Comparison of ENCODE assay signal across 31 cellular contexts in the genomic region with DNA sequence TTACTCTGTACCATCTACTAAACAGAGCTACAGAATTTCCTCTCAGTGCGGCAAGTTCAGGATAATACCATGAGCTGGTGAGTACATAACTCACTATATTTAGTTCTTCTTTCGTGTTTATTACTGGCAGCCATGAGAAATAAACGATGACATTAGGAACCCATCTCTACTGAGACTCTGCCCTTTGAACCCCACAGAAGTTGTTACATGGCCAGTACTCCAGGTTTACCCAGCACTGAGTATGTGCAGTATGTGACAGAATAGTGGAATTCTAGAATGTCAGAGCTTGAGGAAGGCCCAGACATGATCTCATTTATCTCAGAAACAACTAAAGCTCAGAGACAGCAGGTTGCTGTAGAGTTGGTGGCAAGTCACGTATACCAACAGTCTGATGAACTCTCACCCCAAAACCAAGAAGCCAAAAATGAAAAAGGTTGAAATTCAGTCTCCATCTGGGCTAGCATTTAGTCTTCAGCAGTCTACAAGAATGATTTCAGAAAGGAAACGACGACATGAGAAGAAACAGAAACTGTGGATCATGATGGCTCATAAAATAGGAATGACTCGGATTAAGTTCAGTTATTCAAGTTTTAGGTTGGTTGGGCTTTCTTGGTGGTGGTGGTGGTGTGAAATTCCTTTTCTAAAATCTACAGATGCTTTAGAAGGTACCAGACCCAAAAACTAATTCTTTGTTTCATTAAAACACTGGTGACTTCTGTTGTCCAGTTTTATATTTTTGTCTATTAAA.
A peak's percentile ranks its signal among the peaks of the same experiment; 100 is the strongest.
DNase-seq lines count a peak whose midpoint lies in the region; ATAC-seq, FAIRE-seq and TF ChIP-seq lines count a peak whose summit lies in the region.
"Had no signal": no experiment of that assay in that cellular context is flagged by ENCODE, and none has a peak within 500 bp of the region (broad histone marks: within the 10 kb centered on the region; RNA-seq: fewer than 3 reads in every experiment).

No MANE protein-coding gene starts in this region.

- no peaks in the 10 kb centered on the region for H4K20me1 ChIP-seq in H1 (replicated peaks in 1 of 2; ENCODE audit: control insufficient read depth in 1 of 2, insufficient read depth in 2 of 2, low read length in 2 of 2)

- H3K27ac ChIP-seq in H1 (ENCODE audit: low read depth, low read length) (no peak overlapping the region), muscle layer of colon (ENCODE audit: low read depth, low read length) (peak overlapping the region; percentile 45), thoracic aorta (peak overlapping the region; percentile 68 to 97)

- no peak overlapping the region for H2BK120ac ChIP-seq in H1 (replicated peaks; ENCODE audit: low read depth, low read length)

- no peak overlapping the region for H3K23ac ChIP-seq in H1 (ENCODE audit: insufficient read length)

- CTCF ChIA-PET in H1 (lab: Charles Lee; ENCODE audit: partially characterized antibody): interaction anchor here (0.5 to 7.6 kb wide), 9 partner anchors 8 to 118 kb away, joined by 3 to 61 read pairs (median 3); no protein-coding TSS in a partner anchor

- H3K4me2 ChIP-seq in H1 (ENCODE audit: insufficient read depth in 1 of 2, low read depth in 2 of 2, low read length in 2 of 2): no peak overlapping the region

- no peak for TF ChIP-seq RAD21 in H1 (IDR thresholded peaks at IDR 0.05 in 1 of 2, conservative IDR thresholded peaks at IDR 0.05 in 1 of 2; ENCODE audit: low read depth in 2 of 2, low read length in 2 of 2)

- H3K4me1 ChIP-seq in H1 (replicated peaks in 1 of 4; ENCODE audit: control insufficient read depth in 3 of 4, insufficient read depth in 4 of 4, low read length in 3 of 4) (peaks cover 0 to 22% (median 5%) of the 10 kb centered on the region in 4 experiments; a peak in 6 of 7 replicates), muscle layer of colon (ENCODE audit: insufficient read depth, low read length) (peaks cover 59% of the 10 kb centered on the region), thoracic aorta (ENCODE audit: control insufficient read depth in 1 of 2, low read depth in 2 of 2) (peaks cover 67 to 93% of the 10 kb centered on the region in 2 donors)

- TF ChIP-seq EP300 in H1 (IDR thresholded peaks at IDR 0.05; ENCODE audit: borderline replicate concordance in 1 of 2, low read depth in 2 of 2, low read length in 2 of 2): no peak

- FAIRE-seq in H1 (lab: Jason Lieb, UNC): peak; percentile 19
- FAIRE-seq: GM12892, GM19239, small intestine had no signal

- H2AK5ac ChIP-seq in H1 (ENCODE audit: low read depth, low read length): no peak overlapping the region

- no peak overlapping the region for H2BK5ac ChIP-seq in H1 (ENCODE audit: low read depth, low read length)

- H3K9me3 ChIP-seq in H1 (ENCODE audit: insufficient read depth in 2 of 2, low read depth in 1 of 2, low read length in 1 of 2): no peaks in the 10 kb centered on the region
- H3K9me3 ChIP-seq in muscle layer of colon (ENCODE audit: low read length): no peaks in the 10 kb centered on the region
- H3K9me3 ChIP-seq in thoracic aorta: no peaks in the 10 kb centered on the region
- H3K9me3 ChIP-seq: tibial nerve had no signal

- POLR2A ChIA-PET in H1 (lab: Charles Lee; ENCODE audit: partially characterized antibody): interaction anchor here (1.0 kb wide), 1 partner anchor 11 kb away, joined by 3 read pairs; no protein-coding TSS in a partner anchor

- no peak overlapping the region for H3K18ac ChIP-seq in H1 (ENCODE audit: extremely low read depth, low read length)

- H3K4me3 ChIP-seq in H1 (ENCODE audit: extremely low read depth in 1 of 4, insufficient read depth in 2 of 4, low read depth in 3 of 4, low read length in 4 of 4): no peak overlapping the region
- peak overlapping the region in 1 of 2 donors; percentile 12 for H3K4me3 ChIP-seq in muscle layer of colon (ENCODE audit: low read depth in 1 of 2, low read length in 2 of 2)
- no peak overlapping the region for H3K4me3 ChIP-seq in thoracic aorta
- H3K4me3 ChIP-seq: tibial nerve had no signal

- no peak overlapping the region for H3K4ac ChIP-seq in H1 (replicated peaks; ENCODE audit: insufficient read length, low read depth, low read length)

- no peak overlapping the region for H3K56ac ChIP-seq in H1 (replicated peaks; ENCODE audit: insufficient read length, low read depth, low read length)

- DNase-seq in amniotic epithelial cell (ENCODE audit: low read depth) (peak; percentile 11), H1 (ENCODE audit: low read depth in 1 of 2, low spot score in 2 of 2) (no peak), thoracic aorta (ENCODE audit: low spot score) (no peak), COR-L47 (lab: John Stamatoyannopoulos, UW) (no peak)
- DNase-seq: activated CD4-positive, alpha-beta memory T cell treated with anti-CD3 and anti-CD28 coated beads, Interleukin-2, amount 10 ng/mL, durations not matched to agents 7 days and 5 days; activated CD4-positive, CD25-positive, alpha-beta regulatory T cell; activated T-cell treated with anti-CD3 and anti-CD28 coated beads, Interleukin-2, amount 50 U/mL, for 1 hour; AML-193; amygdala; CD8-positive, alpha-beta T cell; central memory CD4-positive, alpha-beta T cell; DMS79 treated with DMSO at 0.1 percent for 48 hours; effector CD4-positive, alpha-beta T cell; Kasumi-1; NCI-H1092; NCI-H2029 treated with DMSO at 0.1 percent for 48 hours; NCI-H345; NCI-H82; nephron progenitor cell; OCI-M1; small intestine; stimulated activated CD4-positive, alpha-beta T cell treated with anti-CD3 and anti-CD28 coated beads, Interleukin-2, amount 100 ng/mL, for 48 hours; stimulated activated naive B cell treated with anti-CD40 and anti-IgM and Interleukin-4, amounts not matched to agents 10 μg/mL and 1 μg/mL and 100 μg/mL, for 72 hours; SW 1271 had no signal

- H4K5ac ChIP-seq in H1 (ENCODE audit: insufficient read length, low read depth, low read length): no peak overlapping the region

- TF ChIP-seq POLR2A in H1 (IDR thresholded peaks at IDR 0.05; ENCODE audit: control extremely low read depth in 1 of 2, low read depth in 2 of 2, low read length in 2 of 2): no peak

- H3K79me2 ChIP-seq in H1 (ENCODE audit: control insufficient read depth in 1 of 2, insufficient read depth in 2 of 2, low read length in 2 of 2): peaks cover 0 to 20% of the 10 kb centered on the region in 2 experiments; a peak in 2 of 4 replicates

- ATAC-seq in thoracic aorta (ENCODE audit: insufficient number of reproducible peaks, low FRiP score, low read depth) (no peak), GM18870 (IDR thresholded peaks at IDR 0.05; ENCODE audit: unreplicated experiment) (no peak), HG03354 (IDR thresholded peaks at IDR 0.05; ENCODE audit: poor library complexity, severe bottlenecking, unreplicated experiment) (no peak), HG02642 (IDR thresholded peaks at IDR 0.05; ENCODE audit: poor library complexity, unreplicated experiment) (no peak)
- ATAC-seq: CD8-positive, alpha-beta T cell; stimulated activated naive B cell treated with anti-CD40 and anti-IgM and Interleukin-4, amounts not matched to agents 10 μg/mL and 1 μg/mL and 100 μg/mL, for 72 hours had no signal

- no peaks in the 10 kb centered on the region; the same call in 1 of the 2 replicates for H3K79me1 ChIP-seq in H1 (ENCODE audit: low read depth, low read length)

- H3K9ac ChIP-seq in H1 (replicated peaks in 1 of 4; ENCODE audit: extremely low read depth in 1 of 4, low read depth in 3 of 4, low read length in 3 of 4) (no peak overlapping the region), muscle layer of colon (ENCODE audit: low read length) (no peak overlapping the region)

- H3K27me3 ChIP-seq in H1 (replicated peaks in 1 of 4; ENCODE audit: control insufficient read depth in 3 of 4, extremely low read depth in 1 of 4, insufficient read depth in 3 of 4, low read length in 3 of 4): no peaks in the 10 kb centered on the region
- no peaks in the 10 kb centered on the region for H3K27me3 ChIP-seq in muscle layer of colon (ENCODE audit: control insufficient read depth in 1 of 2, insufficient read depth in 2 of 2, low read length in 2 of 2)
- no peaks in the 10 kb centered on the region for H3K27me3 ChIP-seq in thoracic aorta (replicated peaks; ENCODE audit: insufficient read depth)
- H3K27me3 ChIP-seq: tibial nerve had no signal

- H2BK12ac ChIP-seq in H1 (ENCODE audit: low read depth, low read length): no peak overlapping the region

- H3K36me3 ChIP-seq in H1 (ENCODE audit: control insufficient read depth in 2 of 4, insufficient read depth in 4 of 4, low read length in 3 of 4) (peaks cover 0 to 3% (median 0%) of the 10 kb centered on the region in 4 experiments; a peak in 1 of 8 replicates), muscle layer of colon (ENCODE audit: insufficient read depth, low read length) (peaks cover 11% of the 10 kb centered on the region), thoracic aorta (peaks cover 28% of the 10 kb centered on the region)

- no peak overlapping the region for H2BK15ac ChIP-seq in H1 (ENCODE audit: low read length)

- H3K14ac ChIP-seq in H1 (ENCODE audit: insufficient read length): no peak overlapping the region

- H2BK20ac ChIP-seq in H1 (ENCODE audit: low read length): no peak overlapping the region

- no peak overlapping the region for H4K91ac ChIP-seq in H1 (replicated peaks; ENCODE audit: insufficient read length, low read length)

- H2AFZ ChIP-seq in H1 (ENCODE audit: low read length): no peak overlapping the region

- WGBS in H1 (ENCODE audit: extremely low coverage in 1 of 2, insufficient coverage in 1 of 2, insufficient read length in 1 of 2, insufficient replicate concordance in 2 of 2, low coverage in 1 of 2, low lambda C conversion rate in 2 of 2, missing lambda C conversion rate in 1 of 2), 2 experiments: 95% methylated on average over 7 of the region's 7 CpGs; no CpG with 5 or more reads in 1 of the 2 experiments

- H4K8ac ChIP-seq in H1 (ENCODE audit: extremely low read depth, insufficient read depth, low read length): no peak overlapping the region

- TF ChIP-seq CTCF in H1 (IDR thresholded peaks at IDR 0.05; ENCODE audit: control extremely low read depth in 1 of 3, insufficient read depth in 1 of 3, low read depth in 1 of 3, low read length in 3 of 3) (no peak), thoracic aorta (IDR thresholded peaks at IDR 0.05) (no peak)

- H3K23me2 ChIP-seq in H1 (ENCODE audit: low read depth, low read length): no peaks in the 10 kb centered on the region

TF ChIP-seq in H1, 55 proteins besides CTCF, POLR2A, EP300 and RAD21 (continues in another document):
- TF ChIP-seq RXRA (IDR thresholded peaks at IDR 0.05; ENCODE audit: insufficient read depth, low read depth, low read length) (no peak), CHD2 (IDR thresholded peaks at IDR 0.05; ENCODE audit: low read length) (no peak), EGR1 (IDR thresholded peaks at IDR 0.05; ENCODE audit: borderline replicate concordance, low read depth, low read length) (no peak), GABPA (IDR thresholded peaks at IDR 0.05; ENCODE audit: borderline replicate concordance, insufficient read depth, low read length) (no peak)
